9 cellular contexts compared by ENCODE assay signal in the genomic region with DNA sequence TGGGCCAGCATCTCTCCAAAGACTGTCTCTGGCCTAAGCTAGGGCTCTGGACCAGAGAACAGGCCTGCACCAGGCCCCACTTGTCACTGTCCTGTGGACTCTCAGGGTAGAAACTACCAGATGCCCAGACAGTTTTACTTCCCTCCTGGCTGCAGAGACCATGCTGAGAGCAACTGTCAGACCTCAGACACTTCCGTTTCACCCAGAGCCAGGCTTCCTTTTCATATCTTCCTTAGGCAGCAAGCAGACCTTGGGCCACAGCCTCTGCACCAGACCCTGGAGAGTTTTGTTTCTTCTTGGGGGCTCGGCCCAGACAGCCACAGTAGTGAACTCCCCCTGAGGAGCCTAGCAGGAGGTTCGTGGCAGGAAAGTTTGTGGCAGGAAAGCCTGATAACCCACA. TPM values are rescaled to one million over a fixed set of nuclear protein-coding genes. Genes with fewer than 3 reads are reported as not detected.
DNase-seq lines count a peak whose midpoint lies in the region; ATAC-seq and TF ChIP-seq lines count a peak whose summit lies in the region.
"Had no signal": no experiment of that assay in that cellular context is flagged by ENCODE, and none has a peak within 500 bp of the region (broad histone marks: within the 10 kb centered on the region; RNA-seq: fewer than 3 reads in every experiment).

No MANE protein-coding gene starts in this region.

- H3K27ac ChIP-seq in cardiac muscle cell (peak overlapping the region; percentile 79), SU-DHL-6 (ENCODE audit: low read depth, low read length) (peak overlapping the region; percentile 99), left lung (peak overlapping the region; percentile 53 to 60)
- H3K27ac ChIP-seq: C4-2B had no signal

- H3K4me2 ChIP-seq in SU-DHL-6 (ENCODE audit: low read depth, low read length, poor library complexity, severe bottlenecking): peak overlapping the region; percentile 75

- no peaks in the 10 kb centered on the region for H4K20me1 ChIP-seq in SU-DHL-6 (ENCODE audit: low read depth, low read length)

- DNase-seq in cardiac muscle cell (ENCODE audit: low read depth in 1 of 2, low spot score in 1 of 2): no peak
- no peak for DNase-seq in Right ventricle myocardium superior
- DNase-seq in left lung: no peak
- no peak for DNase-seq in kidney tubule cell (ENCODE audit: low spot score)
- no peak for DNase-seq in NCI-H446 treated with DMSO at 0.1 percent for 48 hours (lab: John Stamatoyannopoulos, UW)
- DNase-seq in NCI-H1105 (lab: John Stamatoyannopoulos, UW): no peak

- H3K27me3 ChIP-seq in cardiac muscle cell (no peaks in the 10 kb centered on the region), SU-DHL-6 (ENCODE audit: low read length) (no peaks in the 10 kb centered on the region), left lung (no peaks in the 10 kb centered on the region)

- H3K4me3 ChIP-seq in cardiac muscle cell (no peak overlapping the region), SU-DHL-6 (ENCODE audit: insufficient read depth, low read length, poor library complexity, severe bottlenecking) (peak overlapping the region; percentile 27), left lung (no peak overlapping the region)

- H3K4me1 ChIP-seq in cardiac muscle cell (ENCODE audit: low read depth): peaks cover 43% of the 10 kb centered on the region
- peaks cover 7 to 52% of the 10 kb centered on the region in 2 donors for H3K4me1 ChIP-seq in left lung

- no peak for ATAC-seq in Right ventricle myocardium superior (ENCODE audit: poor library complexity)
- ATAC-seq in HG03039 (IDR thresholded peaks at IDR 0.05; ENCODE audit: unreplicated experiment): peak; percentile 32
- peak; percentile 54 for ATAC-seq in left lung

- no peak for TF ChIP-seq CTCF in cardiac muscle cell (IDR thresholded peaks at IDR 0.05; ENCODE audit: low read depth, low read length)
- TF ChIP-seq CTCF in SU-DHL-6 (IDR thresholded peaks at IDR 0.05; ENCODE audit: insufficient read depth, low read length, poor library complexity, severe bottlenecking): no peak
- no peak for TF ChIP-seq CTCF in left lung (IDR thresholded peaks at IDR 0.05)

- H3K79me2 ChIP-seq in SU-DHL-6 (ENCODE audit: insufficient read depth, low read length): no peaks in the 10 kb centered on the region

- H3K9me2 ChIP-seq in SU-DHL-6 (replicated peaks; ENCODE audit: insufficient read depth, low read length): no peaks in the 10 kb centered on the region

- H3K9me3 ChIP-seq in cardiac muscle cell (ENCODE audit: low read depth) (no peaks in the 10 kb centered on the region), SU-DHL-6 (ENCODE audit: insufficient read depth, low read length) (no peaks in the 10 kb centered on the region), left lung (no peaks in the 10 kb centered on the region)

- intact Hi-C loops in Right ventricle myocardium superior (cut with DNase I) (no loop called here), left lung (cut with DNase I) (no loop called here)

- H3K36me3 ChIP-seq in cardiac muscle cell (no peaks in the 10 kb centered on the region), SU-DHL-6 (ENCODE audit: low read length) (no peaks in the 10 kb centered on the region), left lung (no peaks in the 10 kb centered on the region)

- H2AFZ ChIP-seq in SU-DHL-6 (ENCODE audit: low read depth, low read length, severe bottlenecking): no peak overlapping the region

- peaks cover 61% of the 10 kb centered on the region for H3F3A ChIP-seq in SU-DHL-6 (ENCODE audit: insufficient read depth)

- peak overlapping the region; percentile 70 for H3K9ac ChIP-seq in SU-DHL-6 (ENCODE audit: low read length)

RNA-seq across cellular contexts. Expression of a gene that starts 12.1 kb away (rescaled TPM):
- 9.6 and 12.3 TPM in 2 replicates for total RNA-seq in cardiac muscle cell
- polyA plus RNA-seq in cardiac muscle cell: 16.9 and 31.4 TPM in 2 replicates
- 40.4 TPM for total RNA-seq in Right ventricle myocardium superior
- 10 to 100 TPM; 48.7 to 58.2 TPM for total RNA-seq in left lung
